In the genomic region with DNA sequence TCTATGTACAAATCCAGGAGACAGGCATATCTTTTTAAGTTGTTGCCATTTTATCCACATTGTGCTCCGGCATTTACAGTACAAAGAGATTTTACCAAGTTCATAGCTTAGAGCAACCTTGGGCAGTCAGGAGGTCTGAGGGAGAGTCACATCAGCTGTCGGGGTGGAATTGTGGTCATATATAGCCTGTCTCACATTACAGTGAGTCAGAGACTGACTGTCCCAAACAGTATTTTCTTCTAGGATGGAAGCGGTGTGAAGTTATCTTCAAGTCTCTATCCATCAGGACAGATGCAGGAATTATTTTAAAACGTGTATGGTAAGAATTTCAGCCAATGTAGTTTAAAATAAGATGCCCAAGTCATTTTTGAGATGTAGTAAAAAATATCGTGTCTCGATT, we compare ENCODE assay signal across 14 cellular contexts. TPM values are rescaled to one million over a fixed set of nuclear protein-coding genes. Genes with fewer than 3 reads are reported as not detected.
DNase-seq lines count a peak whose midpoint lies in the region; ATAC-seq and TF ChIP-seq lines count a peak whose summit lies in the region.
"Had no signal": no experiment of that assay in that cellular context is flagged by ENCODE, and none has a peak within 500 bp of the region (broad histone marks: within the 10 kb centered on the region; RNA-seq: fewer than 3 reads in every experiment).

No MANE protein-coding gene starts in this region.

- peak overlapping the region; percentile 3; the same call in 1 of the 2 replicates for H3K4me2 ChIP-seq in SK-N-SH

- H3K4me1 Mint-ChIP-seq in T-helper 2 cell treated with Interferon-gamma antibody and Interleukin-4, amounts not matched to agents 5 μg/mL and 100 μg/mL, for 36 hours (ENCODE audit: low read depth): no peaks in the 10 kb centered on the region

- no peak for TF ChIP-seq RAD21 in SK-N-SH (IDR thresholded peaks at IDR 0.05; ENCODE audit: low read length)

- H3K9me3 ChIP-seq in SK-N-SH: no peaks in the 10 kb centered on the region
- no peaks in the 10 kb centered on the region for H3K9me3 ChIP-seq in stomach
- H3K9me3 ChIP-seq: gastroesophageal sphincter, sigmoid colon had no signal

- 33% methylated on average over 6 of the region's 6 CpGs for WGBS in SK-N-SH (ENCODE audit: low lambda C conversion rate)
- WGBS in stomach, 5 donors: 77 to 87% (median 84%) methylated on average over 6 of the region's 6 CpGs

- H3K79me2 ChIP-seq in SK-N-SH (ENCODE audit: insufficient read depth): no peaks in the 10 kb centered on the region

- no peaks in the 10 kb centered on the region for H3K9me2 ChIP-seq in SK-N-SH

- no peak for TF ChIP-seq POLR2A in stomach (IDR thresholded peaks at IDR 0.05)

- no peaks in the 10 kb centered on the region for H3K9me3 Mint-ChIP-seq in T-helper 2 cell treated with Interferon-gamma antibody and Interleukin-4, amounts not matched to agents 5 μg/mL and 100 μg/mL, for 36 hours
- H3K9me3 Mint-ChIP-seq: T-helper 1 cell treated with Interleukin-12 subunit alpha and Interleukin-12 subunit beta and Interleukin-4 antibody, amounts not matched to agents 30 μg/mL and 1 μg/mL, for 36 hours had no signal

- CTCF ChIA-PET in SK-N-SH (lab: Yijun Ruan, JAX): interaction anchor here (1.4 kb wide), 1 partner anchor 20 kb away, joined by 3 read pairs; no protein-coding TSS in a partner anchor

- H3K9ac ChIP-seq in SK-N-SH: no peak overlapping the region

- no peaks in the 10 kb centered on the region for H3K36me3 ChIP-seq in SK-N-SH (replicated peaks in 1 of 2; ENCODE audit: control insufficient read depth in 1 of 2, insufficient read depth in 2 of 2, low read length in 1 of 2)
- H3K36me3 ChIP-seq in stomach: peaks cover 0 to 9% (median 5%) of the 10 kb centered on the region in 4 donors
- H3K36me3 ChIP-seq: sigmoid colon had no signal

- ATAC-seq in HG03139 (IDR thresholded peaks at IDR 0.05; ENCODE audit: unreplicated experiment): no peak
- ATAC-seq: gastroesophageal sphincter had no signal

- TF ChIP-seq CTCF in SK-N-SH (IDR thresholded peaks at IDR 0.05) (no peak), fibroblast of the aortic adventitia (IDR thresholded peaks at IDR 0.05; ENCODE audit: insufficient read depth, low read length) (no peak), retinal pigment epithelial cell (conservative IDR thresholded peaks at IDR 0.05; ENCODE audit: low read depth, low read length) (no peak), stomach (IDR thresholded peaks at IDR 0.05) (no peak)

- H3K4me1 ChIP-seq in SK-N-SH (ENCODE audit: control insufficient read depth in 1 of 2, insufficient read depth in 2 of 2, low read depth in 1 of 2, low read length in 1 of 2) (peaks cover 0 to 8% of the 10 kb centered on the region in 2 experiments; a peak in 1 of 4 replicates), stomach (peaks cover 0 to 6% (median 3%) of the 10 kb centered on the region in 4 donors)
- H3K4me1 ChIP-seq: gastroesophageal sphincter had no signal

- H3K4me3 ChIP-seq in SK-N-SH (ENCODE audit: low read depth in 2 of 2, low read length in 1 of 2): no peak overlapping the region
- H3K4me3 ChIP-seq in fibroblast of the aortic adventitia (ENCODE audit: low read depth, low read length): no peak overlapping the region
- no peak overlapping the region for H3K4me3 ChIP-seq in retinal pigment epithelial cell (ENCODE audit: low read length)
- H3K4me3 ChIP-seq in stomach: no peak overlapping the region
- H3K4me3 ChIP-seq: gastroesophageal sphincter, sigmoid colon had no signal

- H3K27me3 ChIP-seq in SK-N-SH (ENCODE audit: insufficient read depth) (no peaks in the 10 kb centered on the region), stomach (no peaks in the 10 kb centered on the region)
- H3K27me3 ChIP-seq: gastroesophageal sphincter, sigmoid colon had no signal

- H4K20me1 ChIP-seq in SK-N-SH (ENCODE audit: insufficient read depth): no peaks in the 10 kb centered on the region

- POLR2A ChIA-PET in SK-N-SH (lab: Yijun Ruan, JAX): no interaction called here

- no peak overlapping the region for H3K27ac Mint-ChIP-seq in T-helper 2 cell treated with Interferon-gamma antibody and Interleukin-4, amounts not matched to agents 5 μg/mL and 100 μg/mL, for 36 hours
- H3K27ac Mint-ChIP-seq: T-helper 1 cell treated with Interleukin-12 subunit alpha and Interleukin-12 subunit beta and Interleukin-4 antibody, amounts not matched to agents 30 μg/mL and 1 μg/mL, for 36 hours had no signal

- H3K4me3 Mint-ChIP-seq in T-helper 2 cell treated with Interferon-gamma antibody and Interleukin-4, amounts not matched to agents 5 μg/mL and 100 μg/mL, for 36 hours: no peak overlapping the region
- H3K4me3 Mint-ChIP-seq: T-helper 1 cell treated with Interleukin-12 subunit alpha and Interleukin-12 subunit beta and Interleukin-4 antibody, amounts not matched to agents 30 μg/mL and 1 μg/mL, for 36 hours had no signal

- intact Hi-C loops in stomach (cut with DNase I; ENCODE audit: low total_unique reads): no loop called here

- H3K27me3 Mint-ChIP-seq in T-helper 2 cell treated with Interferon-gamma antibody and Interleukin-4, amounts not matched to agents 5 μg/mL and 100 μg/mL, for 36 hours (ENCODE audit: low read depth): no peaks in the 10 kb centered on the region

- DNase-seq in H4 (ENCODE audit: low spot score) (peak; percentile 73), SK-N-SH (no peak), fibroblast of the aortic adventitia (ENCODE audit: low read depth) (peak; percentile 65), retinal pigment epithelial cell (ENCODE audit: low read depth) (peak; percentile 61), stomach (no peak), mucosa of gallbladder (ENCODE audit: low spot score) (no peak)
- DNase-seq in T-helper 2 cell treated with Interferon-gamma antibody and Interleukin-4, amounts not matched to agents 5 μg/mL and 100 μg/mL, for 36 hours (ENCODE audit: low spot score): no peak
- DNase-seq: anterior cingulate cortex, mesendoderm, NCI-H446 treated with DMSO at 0.1 percent for 48 hours, sigmoid colon had no signal

- TF ChIP-seq EP300 in SK-N-SH (IDR thresholded peaks at IDR 0.05; ENCODE audit: borderline replicate concordance in 1 of 2, low read depth in 1 of 2, low read length in 1 of 2) (no peak), stomach (IDR thresholded peaks at IDR 0.05) (no peak)

- no peaks in the 10 kb centered on the region for H3K36me3 Mint-ChIP-seq in T-helper 2 cell treated with Interferon-gamma antibody and Interleukin-4, amounts not matched to agents 5 μg/mL and 100 μg/mL, for 36 hours (ENCODE audit: low read depth)

- no peak overlapping the region for H2AFZ ChIP-seq in SK-N-SH (ENCODE audit: low read depth)

- H3K27ac ChIP-seq in SK-N-SH (ENCODE audit: low read depth in 2 of 2, low read length in 1 of 2) (peak overlapping the region; percentile 7 to 40; a peak in 3 of 4 replicates), stomach (peak overlapping the region in 2 of 5 donors; percentile 60 to 70)
- H3K27ac ChIP-seq: gastroesophageal sphincter, sigmoid colon had no signal

- peaks cover 8% of the 10 kb centered on the region for H3F3A ChIP-seq in SK-N-SH (replicated peaks; ENCODE audit: insufficient read depth)

TF ChIP-seq in SK-N-SH, 30 proteins besides CTCF, POLR2A, EP300 and RAD21 (continues in another document):
- TF ChIP-seq POLR2AphosphoS5 (IDR thresholded peaks at IDR 0.05; ENCODE audit: low read depth, low read length): no peak
- no peak for TF ChIP-seq EZH2phosphoT487 (IDR thresholded peaks at IDR 0.05; ENCODE audit: borderline replicate concordance, low read depth)
- TF ChIP-seq TCF12 (IDR thresholded peaks at IDR 0.05): peak; percentile 57
- TF ChIP-seq FOSL2 (IDR thresholded peaks at IDR 0.05; ENCODE audit: borderline replicate concordance, low read depth): peak; percentile 73
- no peak for TF ChIP-seq NFIC (IDR thresholded peaks at IDR 0.05; ENCODE audit: borderline replicate concordance)
- TF ChIP-seq, protein P1, sequence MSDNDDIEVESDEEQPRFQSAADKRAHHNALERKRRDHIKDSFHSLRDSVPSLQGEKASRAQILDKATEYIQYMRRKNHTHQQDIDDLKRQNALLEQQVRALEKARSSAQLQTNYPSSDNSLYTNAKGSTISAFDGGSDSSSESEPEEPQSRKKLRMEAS (IDR thresholded peaks at IDR 0.05; ENCODE audit: low read depth): peak; percentile 44; the same call in 1 of the 2 replicates
- TF ChIP-seq, protein P2, sequence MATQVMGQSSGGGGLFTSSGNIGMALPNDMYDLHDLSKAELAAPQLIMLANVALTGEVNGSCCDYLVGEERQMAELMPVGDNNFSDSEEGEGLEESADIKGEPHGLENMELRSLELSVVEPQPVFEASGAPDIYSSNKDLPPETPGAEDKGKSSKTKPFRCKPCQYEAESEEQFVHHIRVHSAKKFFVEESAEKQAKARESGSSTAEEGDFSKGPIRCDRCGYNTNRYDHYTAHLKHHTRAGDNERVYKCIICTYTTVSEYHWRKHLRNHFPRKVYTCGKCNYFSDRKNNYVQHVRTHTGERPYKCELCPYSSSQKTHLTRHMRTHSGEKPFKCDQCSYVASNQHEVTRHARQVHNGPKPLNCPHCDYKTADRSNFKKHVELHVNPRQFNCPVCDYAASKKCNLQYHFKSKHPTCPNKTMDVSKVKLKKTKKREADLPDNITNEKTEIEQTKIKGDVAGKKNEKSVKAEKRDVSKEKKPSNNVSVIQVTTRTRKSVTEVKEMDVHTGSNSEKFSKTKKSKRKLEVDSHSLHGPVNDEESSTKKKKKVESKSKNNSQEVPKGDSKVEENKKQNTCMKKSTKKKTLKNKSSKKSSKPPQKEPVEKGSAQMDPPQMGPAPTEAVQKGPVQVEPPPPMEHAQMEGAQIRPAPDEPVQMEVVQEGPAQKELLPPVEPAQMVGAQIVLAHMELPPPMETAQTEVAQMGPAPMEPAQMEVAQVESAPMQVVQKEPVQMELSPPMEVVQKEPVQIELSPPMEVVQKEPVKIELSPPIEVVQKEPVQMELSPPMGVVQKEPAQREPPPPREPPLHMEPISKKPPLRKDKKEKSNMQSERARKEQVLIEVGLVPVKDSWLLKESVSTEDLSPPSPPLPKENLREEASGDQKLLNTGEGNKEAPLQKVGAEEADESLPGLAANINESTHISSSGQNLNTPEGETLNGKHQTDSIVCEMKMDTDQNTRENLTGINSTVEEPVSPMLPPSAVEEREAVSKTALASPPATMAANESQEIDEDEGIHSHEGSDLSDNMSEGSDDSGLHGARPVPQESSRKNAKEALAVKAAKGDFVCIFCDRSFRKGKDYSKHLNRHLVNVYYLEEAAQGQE (IDR thresholded peaks at IDR 0.05; ENCODE audit: low read depth, low read length): no peak

RNA-seq across cellular contexts. Expression of a gene that starts 53.0 kb away (rescaled TPM):
- 0.76 and 1.8 TPM in 2 replicates for total RNA-seq in H4 (2014; rRNA removed; shearing (Covaris generic))
- polyA plus RNA-seq in SK-N-SH (2012; rRNA removed) (1.1 TPM in 2 replicates), stomach (10 to 100 TPM; 16.3 to 30.3 (median 24.9) TPM)
- 1.0 and 1.1 TPM in 2 replicates for polyA plus RNA-seq in SK-N-SH (2012; cell fraction: cytosol; rRNA removed)
- polyA plus RNA-seq in SK-N-SH (2012; cell fraction: nucleus; rRNA removed): 1.0 and 1.3 TPM in 2 replicates
- total RNA-seq in fibroblast of the aortic adventitia (ENCODE audit: low replicate concordance) (20.2 and 47.4 TPM in 2 replicates), stomach (10 to 100 TPM in 3 of 5 donors, 1 to 10 TPM in 2; 6.1 to 77.2 (median 24.2) TPM), mucosa of gallbladder (32.5 TPM)

Comparison
In these comparisons a context has a peak if more than half of its experiments do, and no peak if none do; other contexts are left out.
1. DNase-seq: peak in H4 (single experiment), fibroblast of the aortic adventitia (single experiment) and retinal pigment epithelial cell (single experiment); none in SK-N-SH (single experiment), T-helper 2 cell treated with Interferon-gamma antibody and Interleukin-4, amounts not matched to agents 5 μg/mL and 100 μg/mL, for 36 hours (single experiment), stomach (single experiment) and mucosa of gallbladder (single experiment).